Comparison of ENCODE assay signal across 16 cellular contexts in the genomic region with DNA sequence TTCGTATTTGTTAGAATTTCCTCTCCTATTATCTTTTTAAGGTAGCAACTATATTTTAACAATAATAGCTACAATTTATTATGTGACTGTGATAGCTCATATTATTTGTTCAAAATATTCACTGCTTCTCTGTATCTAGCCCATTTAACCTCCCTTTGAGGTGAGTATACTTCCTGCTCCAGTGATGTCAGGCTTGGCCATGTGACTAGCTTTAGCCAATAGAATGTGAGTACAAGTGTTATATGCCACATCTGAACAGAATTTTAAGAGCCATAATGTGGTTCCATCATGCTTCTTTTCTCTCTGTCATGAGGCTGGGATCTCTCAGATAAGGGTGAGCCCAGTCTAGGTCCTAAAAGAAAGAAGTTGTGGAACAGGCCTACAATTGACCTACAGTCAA.
DNase-seq lines count a peak whose midpoint lies in the region; ATAC-seq and TF ChIP-seq lines count a peak whose summit lies in the region.
"Had no signal": no experiment of that assay in that cellular context is flagged by ENCODE, and none has a peak within 500 bp of the region (broad histone marks: within the 10 kb centered on the region; RNA-seq: fewer than 3 reads in every experiment).

No MANE protein-coding gene starts in this region.

- DNase-seq in activated CD8-positive, alpha-beta T cell treated with anti-CD3 and anti-CD28 coated beads for 36 hours, result no peak
- no peak for DNase-seq in activated CD8-positive, alpha-beta T cell treated with anti-CD3 and anti-CD28 coated beads, Interleukin-2, amount 10 ng/mL, durations not matched to agents 7 days and 5 days
- DNase-seq in Jurkat, Clone E6-1 (ENCODE audit: low read depth, low spot score), result peak; percentile 16
- DNase-seq in osteoblast (ENCODE audit: insufficient read length, low spot score, missing footprints) (peak; percentile 14), T-helper 17 cell (no peak)
- no peak for DNase-seq in activated effector memory CD4-positive, alpha-beta T cell treated with anti-CD3 and anti-CD28 coated beads, Interleukin-2, amount 50 U/mL, for 16 hours
- DNase-seq: 8988T, ACHN, Calu3, DMS 273 treated with DMSO at 0.1 percent for 48 hours had no signal

- H3K9me3 Mint-ChIP-seq in activated CD8-positive, alpha-beta T cell treated with anti-CD3 and anti-CD28 coated beads for 36 hours, result no peaks in the 10 kb centered on the region
- no peaks in the 10 kb centered on the region for H3K9me3 Mint-ChIP-seq in activated CD8-positive, alpha-beta T cell treated with anti-CD3 and anti-CD28 coated beads, Interleukin-2, amount 10 ng/mL, durations not matched to agents 7 days and 5 days (ENCODE audit: insufficient read depth)

- no peak overlapping the region for H3K27ac Mint-ChIP-seq in activated CD8-positive, alpha-beta T cell treated with anti-CD3 and anti-CD28 coated beads for 36 hours
- no peak overlapping the region for H3K27ac Mint-ChIP-seq in activated CD8-positive, alpha-beta T cell treated with anti-CD3 and anti-CD28 coated beads, Interleukin-2, amount 10 ng/mL, durations not matched to agents 7 days and 5 days
- H3K27ac Mint-ChIP-seq in T-helper 17 cell, result no peak overlapping the region
- H3K27ac Mint-ChIP-seq: CD4-positive, CD25-positive, alpha-beta regulatory T cell had no signal

- peaks cover 3% of the 10 kb centered on the region for H3K27me3 Mint-ChIP-seq in activated CD8-positive, alpha-beta T cell treated with anti-CD3 and anti-CD28 coated beads for 36 hours
- peaks cover 5% of the 10 kb centered on the region for H3K27me3 Mint-ChIP-seq in activated CD8-positive, alpha-beta T cell treated with anti-CD3 and anti-CD28 coated beads, Interleukin-2, amount 10 ng/mL, durations not matched to agents 7 days and 5 days (ENCODE audit: low read depth)
- peaks cover 16% of the 10 kb centered on the region for H3K27me3 Mint-ChIP-seq in T-helper 17 cell

- H4K20me1 ChIP-seq in SU-DHL-6 (ENCODE audit: low read depth, low read length) (no peaks in the 10 kb centered on the region), osteoblast (ENCODE audit: insufficient read depth, low read length) (no peaks in the 10 kb centered on the region)
- H4K20me1 ChIP-seq: BLaER1 treated with 17β-estradiol and CSF1 and Interleukin-3, amounts not matched to agents 10 nM and 100 nM had no signal

- no peak overlapping the region for H3K9ac ChIP-seq in SU-DHL-6 (ENCODE audit: low read length)
- H3K9ac ChIP-seq: BLaER1 treated with 17β-estradiol and CSF1 and Interleukin-3, amounts not matched to agents 10 nM and 100 nM had no signal

- no peaks in the 10 kb centered on the region for H3K36me3 Mint-ChIP-seq in activated CD8-positive, alpha-beta T cell treated with anti-CD3 and anti-CD28 coated beads for 36 hours (ENCODE audit: low read depth)
- H3K36me3 Mint-ChIP-seq in activated CD8-positive, alpha-beta T cell treated with anti-CD3 and anti-CD28 coated beads, Interleukin-2, amount 10 ng/mL, durations not matched to agents 7 days and 5 days (ENCODE audit: low read depth), result no peaks in the 10 kb centered on the region
- peaks cover 5% of the 10 kb centered on the region for H3K36me3 Mint-ChIP-seq in T-helper 17 cell (ENCODE audit: low read depth)
- H3K36me3 Mint-ChIP-seq: CD4-positive, CD25-positive, alpha-beta regulatory T cell had no signal

- H3K4me2 ChIP-seq in SU-DHL-6 (ENCODE audit: low read depth, low read length, poor library complexity, severe bottlenecking) (no peak overlapping the region), osteoblast (ENCODE audit: insufficient read depth, low read length) (no peak overlapping the region)
- H3K4me2 ChIP-seq: BLaER1 treated with 17β-estradiol and CSF1 and Interleukin-3, amounts not matched to agents 10 nM and 100 nM had no signal

- H3K9me3 ChIP-seq in SU-DHL-6 (ENCODE audit: insufficient read depth, low read length), result no peaks in the 10 kb centered on the region
- H3K9me3 ChIP-seq in osteoblast (ENCODE audit: low read depth, low read length), result no peaks in the 10 kb centered on the region
- H3K9me3 ChIP-seq in T-helper 17 cell (ENCODE audit: control insufficient read depth, low read length, poor library complexity, severe bottlenecking), result no peaks in the 10 kb centered on the region
- H3K9me3 ChIP-seq: BLaER1 treated with 17β-estradiol and CSF1 and Interleukin-3, amounts not matched to agents 10 nM and 100 nM; HAP-1 had no signal

- POLR2A ChIA-PET in activated CD8-positive, alpha-beta T cell treated with anti-CD3 and anti-CD28 coated beads for 36 hours (lab: Charles Lee), result no interaction called here
- POLR2A ChIA-PET in activated CD8-positive, alpha-beta T cell treated with anti-CD3 and anti-CD28 coated beads, Interleukin-2, amount 10 ng/mL, durations not matched to agents 7 days and 5 days (lab: Charles Lee), result no interaction called here

- H3K27ac ChIP-seq in SU-DHL-6 (ENCODE audit: low read depth, low read length), result no peak overlapping the region
- no peak overlapping the region for H3K27ac ChIP-seq in osteoblast (ENCODE audit: low read depth, low read length)
- H3K27ac ChIP-seq: BLaER1 treated with 17β-estradiol and CSF1 and Interleukin-3, amounts not matched to agents 10 nM and 100 nM; HL-60 had no signal

- no peak for TF ChIP-seq CTCF in activated CD8-positive, alpha-beta T cell treated with anti-CD3 and anti-CD28 coated beads for 36 hours (IDR thresholded peaks at IDR 0.05)
- TF ChIP-seq CTCF in SU-DHL-6 (IDR thresholded peaks at IDR 0.05; ENCODE audit: insufficient read depth, low read length, poor library complexity, severe bottlenecking) (no peak), osteoblast (IDR thresholded peaks at IDR 0.05; ENCODE audit: extremely low read depth, low read depth, low read length) (no peak)

- ATAC-seq in activated CD8-positive, alpha-beta T cell treated with anti-CD3 and anti-CD28 coated beads for 36 hours, result peak; percentile 45
- ATAC-seq in activated CD8-positive, alpha-beta T cell treated with anti-CD3 and anti-CD28 coated beads, Interleukin-2, amount 10 ng/mL, durations not matched to agents 7 days and 5 days, result no peak
- ATAC-seq in T-helper 17 cell (no peak), GM18870 (IDR thresholded peaks at IDR 0.05; ENCODE audit: unreplicated experiment) (no peak)

- H3K27me3 ChIP-seq in SU-DHL-6 (ENCODE audit: low read length) (no peaks in the 10 kb centered on the region), osteoblast (ENCODE audit: insufficient read depth, low read length) (no peaks in the 10 kb centered on the region)
- H3K27me3 ChIP-seq: BLaER1 treated with 17β-estradiol and CSF1 and Interleukin-3, amounts not matched to agents 10 nM and 100 nM had no signal

- H3K4me1 Mint-ChIP-seq in activated CD8-positive, alpha-beta T cell treated with anti-CD3 and anti-CD28 coated beads for 36 hours (ENCODE audit: low read depth), result no peaks in the 10 kb centered on the region
- H3K4me1 Mint-ChIP-seq in activated CD8-positive, alpha-beta T cell treated with anti-CD3 and anti-CD28 coated beads, Interleukin-2, amount 10 ng/mL, durations not matched to agents 7 days and 5 days (ENCODE audit: low read depth), result no peaks in the 10 kb centered on the region
- H3K4me1 Mint-ChIP-seq in T-helper 17 cell, result no peaks in the 10 kb centered on the region
- H3K4me1 Mint-ChIP-seq: CD4-positive, CD25-positive, alpha-beta regulatory T cell had no signal

- H3F3A ChIP-seq in SU-DHL-6 (ENCODE audit: insufficient read depth), result no peaks in the 10 kb centered on the region

- H3K4me3 ChIP-seq in Jurkat, Clone E6-1 (ENCODE audit: low read length), result no peak overlapping the region
- H3K4me3 ChIP-seq in SU-DHL-6 (ENCODE audit: insufficient read depth, low read length, poor library complexity, severe bottlenecking) (no peak overlapping the region), osteoblast (ENCODE audit: insufficient read depth, low read length) (no peak overlapping the region)
- H3K4me3 ChIP-seq: BLaER1 treated with 17β-estradiol and CSF1 and Interleukin-3, amounts not matched to agents 10 nM and 100 nM; HAP-1 had no signal

- no peaks in the 10 kb centered on the region for H3K4me1 ChIP-seq in osteoblast (ENCODE audit: insufficient read depth, low read length)
- H3K4me1 ChIP-seq: BLaER1 treated with 17β-estradiol and CSF1 and Interleukin-3, amounts not matched to agents 10 nM and 100 nM had no signal

- H3K9me2 ChIP-seq in SU-DHL-6 (replicated peaks; ENCODE audit: insufficient read depth, low read length), result no peaks in the 10 kb centered on the region; the same call in 1 of the 2 replicates

- H3K79me2 ChIP-seq in SU-DHL-6 (ENCODE audit: insufficient read depth, low read length) (no peaks in the 10 kb centered on the region), osteoblast (ENCODE audit: insufficient read depth, low read length) (no peaks in the 10 kb centered on the region)

- H2AFZ ChIP-seq in SU-DHL-6 (ENCODE audit: low read depth, low read length, severe bottlenecking) (peak overlapping the region; percentile 54), osteoblast (ENCODE audit: low read length) (no peak overlapping the region)

- H3K36me3 ChIP-seq in SU-DHL-6 (ENCODE audit: low read length), result no peaks in the 10 kb centered on the region
- no peaks in the 10 kb centered on the region for H3K36me3 ChIP-seq in osteoblast (ENCODE audit: insufficient read depth, low read length)
- H3K36me3 ChIP-seq: BLaER1 treated with 17β-estradiol and CSF1 and Interleukin-3, amounts not matched to agents 10 nM and 100 nM; HAP-1 had no signal

- no peak overlapping the region for H3K4me3 Mint-ChIP-seq in activated CD8-positive, alpha-beta T cell treated with anti-CD3 and anti-CD28 coated beads for 36 hours
- no peak overlapping the region for H3K4me3 Mint-ChIP-seq in activated CD8-positive, alpha-beta T cell treated with anti-CD3 and anti-CD28 coated beads, Interleukin-2, amount 10 ng/mL, durations not matched to agents 7 days and 5 days
- H3K4me3 Mint-ChIP-seq in T-helper 17 cell, result no peak overlapping the region
- H3K4me3 Mint-ChIP-seq: CD4-positive, CD25-positive, alpha-beta regulatory T cell had no signal

- intact Hi-C loops in activated CD8-positive, alpha-beta T cell treated with anti-CD3 and anti-CD28 coated beads for 36 hours (cut with micrococcal nuclease), result no loop called here

- CTCF ChIA-PET in activated CD8-positive, alpha-beta T cell treated with anti-CD3 and anti-CD28 coated beads for 36 hours (lab: Charles Lee), result interaction anchor here (1.4 kb wide), 1 partner anchor 20 kb away, joined by 5 read pairs; no protein-coding TSS in a partner anchor
- CTCF ChIA-PET in activated CD8-positive, alpha-beta T cell treated with anti-CD3 and anti-CD28 coated beads, Interleukin-2, amount 10 ng/mL, durations not matched to agents 7 days and 5 days (lab: Charles Lee), result interaction anchor here (1.4 kb wide), 1 partner anchor 21 kb away, joined by 3 read pairs; no protein-coding TSS in a partner anchor

Comparison
In these comparisons a context has a peak if more than half of its experiments do, and no peak if none do; other contexts are left out.
1. DNase-seq: peak in Jurkat, Clone E6-1 (single experiment) and osteoblast (single experiment); none in activated CD8-positive, alpha-beta T cell treated with anti-CD3 and anti-CD28 coated beads for 36 hours (single experiment), activated CD8-positive, alpha-beta T cell treated with anti-CD3 and anti-CD28 coated beads, Interleukin-2, amount 10 ng/mL, durations not matched to agents 7 days and 5 days (single experiment), activated effector memory CD4-positive, alpha-beta T cell treated with anti-CD3 and anti-CD28 coated beads, Interleukin-2, amount 50 U/mL, for 16 hours (single experiment) and T-helper 17 cell (0 of 3).